ENCODE assay signal across 8 cellular contexts in genomic region chr15:101126618-101127502, GRCh38.
DNase-seq lines count a peak whose midpoint lies in the region; ATAC-seq lines count a peak whose summit lies in the region.

No MANE protein-coding gene starts in this region.

- peaks cover 79% of the 10 kb centered on the region for H3K4me1 Mint-ChIP-seq in activated CD8-positive, alpha-beta memory T cell treated with anti-CD3 and anti-CD28 coated beads, Interleukin-2, amount 10 ng/mL, durations not matched to agents 7 days and 5 days
- H3K4me1 Mint-ChIP-seq in stimulated activated memory B cell treated with anti-CD40 and anti-IgM and Interleukin-4, amounts not matched to agents 10 μg/mL and 1 μg/mL and 100 μg/mL, for 72 hours: peaks cover 75% of the 10 kb centered on the region

- peak overlapping the region; percentile 69 for H3K4me3 Mint-ChIP-seq in activated CD8-positive, alpha-beta memory T cell treated with anti-CD3 and anti-CD28 coated beads, Interleukin-2, amount 10 ng/mL, durations not matched to agents 7 days and 5 days
- peak overlapping the region; percentile 60 for H3K4me3 Mint-ChIP-seq in stimulated activated memory B cell treated with anti-CD40 and anti-IgM and Interleukin-4, amounts not matched to agents 10 μg/mL and 1 μg/mL and 100 μg/mL, for 72 hours

- in situ Hi-C loops in ACHN (cut with HindIII; ENCODE audit: low pct_ligation_motif_present, low pct_unique_long_range_greater_than_20kb, low sequenced_read_pairs): no loop called here

- peaks cover 42% of the 10 kb centered on the region for H3K36me3 Mint-ChIP-seq in activated CD8-positive, alpha-beta memory T cell treated with anti-CD3 and anti-CD28 coated beads, Interleukin-2, amount 10 ng/mL, durations not matched to agents 7 days and 5 days
- H3K36me3 Mint-ChIP-seq in stimulated activated memory B cell treated with anti-CD40 and anti-IgM and Interleukin-4, amounts not matched to agents 10 μg/mL and 1 μg/mL and 100 μg/mL, for 72 hours: peaks cover 16% of the 10 kb centered on the region

- H3K27me3 Mint-ChIP-seq in activated CD8-positive, alpha-beta memory T cell treated with anti-CD3 and anti-CD28 coated beads, Interleukin-2, amount 10 ng/mL, durations not matched to agents 7 days and 5 days: no peaks in the 10 kb centered on the region
- H3K27me3 Mint-ChIP-seq in stimulated activated memory B cell treated with anti-CD40 and anti-IgM and Interleukin-4, amounts not matched to agents 10 μg/mL and 1 μg/mL and 100 μg/mL, for 72 hours: no peaks in the 10 kb centered on the region

- CTCF ChIA-PET in activated CD8-positive, alpha-beta memory T cell treated with anti-CD3 and anti-CD28 coated beads, Interleukin-2, amount 10 ng/mL, durations not matched to agents 7 days and 5 days (lab: Charles Lee): interaction anchor here (0.8 to 4.9 kb wide), 15 partner anchors 10 to 130 kb away, joined by 3 to 21 read pairs (median 4); partner anchors contain the start of gene CHSY1

- H3K27ac Mint-ChIP-seq in activated CD8-positive, alpha-beta memory T cell treated with anti-CD3 and anti-CD28 coated beads, Interleukin-2, amount 10 ng/mL, durations not matched to agents 7 days and 5 days: peak overlapping the region; percentile 98
- H3K27ac Mint-ChIP-seq in stimulated activated memory B cell treated with anti-CD40 and anti-IgM and Interleukin-4, amounts not matched to agents 10 μg/mL and 1 μg/mL and 100 μg/mL, for 72 hours: peak overlapping the region; percentile 88

- ATAC-seq in GM21423 (IDR thresholded peaks at IDR 0.05; ENCODE audit: unreplicated experiment) (peak; percentile 32), HG03575 (IDR thresholded peaks at IDR 0.05; ENCODE audit: extremely low read depth, insufficient number of reproducible peaks, low FRiP score, unreplicated experiment) (peak; percentile 20), left ventricle myocardium superior (peak; percentile 17)
- peak; percentile 70 for ATAC-seq in activated CD8-positive, alpha-beta memory T cell treated with anti-CD3 and anti-CD28 coated beads, Interleukin-2, amount 10 ng/mL, durations not matched to agents 7 days and 5 days
- peak; percentile 46 for ATAC-seq in stimulated activated memory B cell treated with anti-CD40 and anti-IgM and Interleukin-4, amounts not matched to agents 10 μg/mL and 1 μg/mL and 100 μg/mL, for 72 hours

- intact Hi-C loops in left ventricle myocardium superior (cut with micrococcal nuclease): no loop called here

- peaks cover 3% of the 10 kb centered on the region for H3K9me3 Mint-ChIP-seq in activated CD8-positive, alpha-beta memory T cell treated with anti-CD3 and anti-CD28 coated beads, Interleukin-2, amount 10 ng/mL, durations not matched to agents 7 days and 5 days (ENCODE audit: low read depth)
- H3K9me3 Mint-ChIP-seq in stimulated activated memory B cell treated with anti-CD40 and anti-IgM and Interleukin-4, amounts not matched to agents 10 μg/mL and 1 μg/mL and 100 μg/mL, for 72 hours: peaks cover 7% of the 10 kb centered on the region

- DNase-seq in GM04503 (ENCODE audit: low read depth) (peak; percentile 50), left ventricle myocardium superior (no peak), ACHN (no peak), NCI-H510A treated with DMSO at 0.1 percent for 48 hours (lab: John Stamatoyannopoulos, UW) (no peak)
- DNase-seq in activated CD8-positive, alpha-beta memory T cell treated with anti-CD3 and anti-CD28 coated beads, Interleukin-2, amount 10 ng/mL, durations not matched to agents 7 days and 5 days: peak; percentile 61

Comparison
In these comparisons a context has a peak if more than half of its experiments do, and no peak if none do; other contexts are left out.
1. DNase-seq: peak in GM04503 (single experiment) and activated CD8-positive, alpha-beta memory T cell treated with anti-CD3 and anti-CD28 coated beads, Interleukin-2, amount 10 ng/mL, durations not matched to agents 7 days and 5 days (single experiment); none in left ventricle myocardium superior (single experiment), ACHN (single experiment) and NCI-H510A treated with DMSO at 0.1 percent for 48 hours (single experiment).
2. ATAC-seq: peak in every context shown above with its lines; median percentile 70 in activated CD8-positive, alpha-beta memory T cell treated with anti-CD3 and anti-CD28 coated beads, Interleukin-2, amount 10 ng/mL, durations not matched to agents 7 days and 5 days; 46 in stimulated activated memory B cell treated with anti-CD40 and anti-IgM and Interleukin-4, amounts not matched to agents 10 μg/mL and 1 μg/mL and 100 μg/mL, for 72 hours; 32 in GM21423; 20 in HG03575; 17 in left ventricle myocardium superior.